20 cellular contexts compared by ENCODE assay signal in the genomic region with DNA sequence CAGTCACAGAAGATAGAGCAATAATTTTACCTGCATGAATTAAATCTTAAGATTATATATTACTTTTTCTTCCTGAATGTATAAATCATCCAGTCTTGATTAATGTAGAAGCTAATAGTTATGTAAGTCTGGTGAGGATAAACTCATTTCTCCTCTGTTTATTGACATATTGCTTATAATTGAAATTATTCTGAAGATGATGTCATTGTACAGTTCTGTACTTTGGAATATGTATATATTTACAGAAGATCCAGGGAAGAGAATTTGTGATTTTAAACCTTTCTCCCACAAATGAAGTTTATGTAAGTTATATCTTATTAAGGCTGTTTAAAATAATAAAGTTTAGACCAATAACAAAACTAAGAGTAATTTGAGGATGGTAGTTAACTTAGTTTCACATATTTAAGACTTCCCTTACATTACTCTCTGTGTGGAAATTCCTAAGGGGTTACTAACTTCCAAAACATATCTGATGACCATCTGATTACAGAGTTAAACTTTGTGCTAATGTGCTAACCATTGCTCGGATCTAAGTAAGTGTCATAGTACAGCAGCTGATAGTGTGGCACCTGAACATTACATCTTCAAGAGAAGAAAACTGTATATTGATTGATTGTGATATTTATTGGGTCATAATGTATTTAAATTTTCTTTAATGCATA.
DNase-seq lines count a peak whose midpoint lies in the region; ATAC-seq, FAIRE-seq and TF ChIP-seq lines count a peak whose summit lies in the region.
"Had no signal": no experiment of that assay in that cellular context is flagged by ENCODE, and none has a peak within 500 bp of the region (broad histone marks: within the 10 kb centered on the region; RNA-seq: fewer than 3 reads in every experiment).

No MANE protein-coding gene starts in this region.

- H3K9me3 ChIP-seq in IMR-90 (ENCODE audit: control insufficient read depth, insufficient read depth, low read length) (no peaks in the 10 kb centered on the region), GM12878 (replicated peaks; ENCODE audit: control insufficient read depth, insufficient read depth, low read length) (no peaks in the 10 kb centered on the region)
- H3K9me3 ChIP-seq in CD8-positive, alpha-beta memory T cell (ENCODE audit: low read length) = no peaks in the 10 kb centered on the region
- H3K9me3 ChIP-seq: HAP-1 had no signal

- no peak overlapping the region for H3K9ac ChIP-seq in IMR-90 (ENCODE audit: low read depth, low read length)
- no peak overlapping the region for H3K9ac ChIP-seq in GM12878 (ENCODE audit: control insufficient read depth, insufficient read depth, low read length)

- H3K4me3 Mint-ChIP-seq in CD8-positive, alpha-beta memory T cell = no peak overlapping the region
- H3K4me3 Mint-ChIP-seq in activated CD8-positive, alpha-beta T cell treated with anti-CD3 and anti-CD28 coated beads for 36 hours = no peak overlapping the region
- H3K4me3 Mint-ChIP-seq: activated naive CD8-positive, alpha-beta T cell treated with anti-CD3 and anti-CD28 coated beads for 36 hours; activated T-cell treated with anti-CD3 and anti-CD28 coated beads, Interleukin-2, amount 50 U/mL, for 4 hours; central memory CD8-positive, alpha-beta T cell; immature natural killer cell; neural crest cell had no signal

- CTCF ChIA-PET in IMR-90 (lab: Yijun Ruan, JAX) = interaction anchor here (1.1 kb wide), 1 partner anchor 10 kb away, joined by 7 read pairs; no protein-coding TSS in a partner anchor
- CTCF ChIA-PET in GM12878 (lab: Yijun Ruan, JAX) = interaction anchor here (0.6 to 1.0 kb wide), 3 partner anchors 9 to 265 kb away, joined by 3 to 4 read pairs (median 3); no protein-coding TSS in a partner anchor
- CTCF ChIA-PET in CD8-positive, alpha-beta memory T cell (lab: Charles Lee) = no interaction called here
- CTCF ChIA-PET in activated CD8-positive, alpha-beta T cell treated with anti-CD3 and anti-CD28 coated beads for 36 hours (lab: Charles Lee) = interaction anchor here (1.1 to 1.2 kb wide), 2 partner anchors 11 to 12 kb away, joined by 3 to 5 read pairs; no protein-coding TSS in a partner anchor

- H4K8ac ChIP-seq in IMR-90 (ENCODE audit: low read depth in 2 of 2, low read length in 2 of 2) = no peak overlapping the region

- no peak for TF ChIP-seq EP300 in GM12878 (IDR thresholded peaks at IDR 0.05; ENCODE audit: borderline replicate concordance in 1 of 2, control insufficient read depth in 1 of 2, low read depth in 2 of 2, low read length in 2 of 2)

- ATAC-seq in IMR-90 (ENCODE audit: low read depth) = peak; percentile 91
- ATAC-seq in GM12878 = no peak
- ATAC-seq in foreskin keratinocyte = peak; percentile 48
- ATAC-seq in HG02588 (IDR thresholded peaks at IDR 0.05; ENCODE audit: unreplicated experiment) = no peak
- ATAC-seq in activated CD8-positive, alpha-beta T cell treated with anti-CD3 and anti-CD28 coated beads for 36 hours = no peak
- ATAC-seq: activated T-cell treated with anti-CD3 and anti-CD28 coated beads, Interleukin-2, amount 50 U/mL, for 4 hours had no signal

- no peak for TF ChIP-seq POLR2A in IMR-90 (IDR thresholded peaks at IDR 0.05; ENCODE audit: low read depth, low read length)
- TF ChIP-seq POLR2A in GM12878 (IDR thresholded peaks at IDR 0.05; ENCODE audit: low read depth, low read length) = no peak

- no peak overlapping the region for H3K4me2 ChIP-seq in IMR-90 (ENCODE audit: low read depth, low read length)
- no peak overlapping the region for H3K4me2 ChIP-seq in GM12878 (ENCODE audit: control insufficient read depth, insufficient read depth)

- no peaks in the 10 kb centered on the region for H3K79me2 ChIP-seq in GM12878 (ENCODE audit: control insufficient read depth, insufficient read depth, low read length)

- no peak overlapping the region for H3K14ac ChIP-seq in IMR-90 (replicated peaks; ENCODE audit: low read depth, low read length)

- peak overlapping the region in 1 of 8 donors; percentile 24 for H3K27ac Mint-ChIP-seq in CD8-positive, alpha-beta memory T cell
- no peak overlapping the region for H3K27ac Mint-ChIP-seq in activated CD8-positive, alpha-beta T cell treated with anti-CD3 and anti-CD28 coated beads for 36 hours
- H3K27ac Mint-ChIP-seq: activated naive CD8-positive, alpha-beta T cell treated with anti-CD3 and anti-CD28 coated beads for 36 hours had no signal

- DNase-seq in AG10803 (ENCODE audit: low read depth) (peak; percentile 51), IMR-90 (peak; percentile 80), GM12878 (ENCODE audit: low read depth, low spot score) (no peak), foreskin keratinocyte (peak in 1 of 2 donors; percentile 37), activated T-cell treated with anti-CD3 and anti-CD28 coated beads for 4 hours (no peak)
- no peak for DNase-seq in CD8-positive, alpha-beta memory T cell
- DNase-seq in activated CD8-positive, alpha-beta T cell treated with anti-CD3 and anti-CD28 coated beads for 36 hours = no peak
- DNase-seq: activated naive CD8-positive, alpha-beta T cell treated with anti-CD3 and anti-CD28 coated beads for 36 hours; activated T-cell treated with anti-CD3 and anti-CD28 coated beads, Interleukin-2, amount 50 U/mL, for 4 hours; GDM1; glutamatergic neuron; immature natural killer cell; mesendoderm; NCI-H1048; NCI-H2081 treated with DMSO at 0.1 percent for 48 hours; NCI-H69 had no signal

- H2BK120ac ChIP-seq in IMR-90 (ENCODE audit: low read depth, low read length) = no peak overlapping the region

- peak overlapping the region; percentile 35 for H2BK5ac ChIP-seq in IMR-90 (ENCODE audit: low read depth, low read length, poor library complexity, severe bottlenecking)

- H4K5ac ChIP-seq in IMR-90 (ENCODE audit: low read depth, low read length) = no peak overlapping the region

- SMC1A ChIA-PET in GM12878 (lab: Charles Lee; ENCODE audit: uncharacterized antibody, unreplicated experiment) = no interaction called here

- no peaks in the 10 kb centered on the region for H3K27me3 ChIP-seq in IMR-90 (ENCODE audit: control insufficient read depth, insufficient read depth, low read length)
- no peaks in the 10 kb centered on the region for H3K27me3 ChIP-seq in GM12878 (replicated peaks in 1 of 2; ENCODE audit: control insufficient read depth in 2 of 2, insufficient read depth in 2 of 2, low read length in 1 of 2)
- H3K27me3 ChIP-seq in foreskin keratinocyte = no peaks in the 10 kb centered on the region
- no peaks in the 10 kb centered on the region for H3K27me3 ChIP-seq in CD8-positive, alpha-beta memory T cell (ENCODE audit: insufficient read depth, low read length, poor library complexity, severe bottlenecking)

- BruUV-seq in IMR-90 (replicated peaks; lab: Mats Ljungman, UMichigan) (no TSS peak), GM12878 (replicated peaks; lab: Mats Ljungman, UMichigan) (TSS peak; percentile 3)

- 0% methylated on average over 1 of the region's 1 CpG; no CpG with 5 or more reads in 1 of the 2 experiments for WGBS in IMR-90 (ENCODE audit: extremely low coverage in 2 of 2, insufficient read length in 1 of 2), 2 experiments
- WGBS in GM12878 (ENCODE audit: insufficient coverage, insufficient replicate concordance, low lambda C conversion rate, missing lambda C conversion rate) = 100% methylated on average over 1 of the region's 1 CpG

- H3K36me3 ChIP-seq in IMR-90 (ENCODE audit: control insufficient read depth, insufficient read depth, low read length) = peaks cover 34% of the 10 kb centered on the region
- H3K36me3 ChIP-seq in GM12878 (ENCODE audit: control insufficient read depth in 2 of 2, insufficient read depth in 2 of 2, low read length in 1 of 2) = peaks cover 4 to 10% of the 10 kb centered on the region in 2 experiments; a peak in 3 of 4 replicates
- no peaks in the 10 kb centered on the region for H3K36me3 ChIP-seq in CD8-positive, alpha-beta memory T cell (ENCODE audit: insufficient read depth, low read length)

- H3K18ac ChIP-seq in IMR-90 (ENCODE audit: low read depth, low read length) = no peak overlapping the region

- H3K4me1 Mint-ChIP-seq in CD8-positive, alpha-beta memory T cell = peaks cover 0 to 9% (median 3%) of the 10 kb centered on the region in 3 donors
- no peaks in the 10 kb centered on the region for H3K4me1 Mint-ChIP-seq in activated CD8-positive, alpha-beta T cell treated with anti-CD3 and anti-CD28 coated beads for 36 hours (ENCODE audit: low read depth)
- H3K4me1 Mint-ChIP-seq: activated naive CD8-positive, alpha-beta T cell treated with anti-CD3 and anti-CD28 coated beads for 36 hours; neural crest cell had no signal

- FAIRE-seq in GM12878 (lab: Jason Lieb, UNC) = no peak

- H3K56ac ChIP-seq in IMR-90 (ENCODE audit: extremely low read depth, insufficient read depth, low read length) = no peak overlapping the region

- H3K27me3 Mint-ChIP-seq in CD8-positive, alpha-beta memory T cell = peaks cover 0 to 1% of the 10 kb centered on the region in 2 donors
- H3K27me3 Mint-ChIP-seq in activated CD8-positive, alpha-beta T cell treated with anti-CD3 and anti-CD28 coated beads for 36 hours = no peaks in the 10 kb centered on the region
- H3K27me3 Mint-ChIP-seq: activated naive CD8-positive, alpha-beta T cell treated with anti-CD3 and anti-CD28 coated beads for 36 hours; central memory CD8-positive, alpha-beta T cell had no signal

- no peak overlapping the region for H3K4me3 ChIP-seq in AG10803 (ENCODE audit: low read length)
- H3K4me3 ChIP-seq in IMR-90 (ENCODE audit: insufficient read depth, low read depth, low read length) = no peak overlapping the region
- no peak overlapping the region for H3K4me3 ChIP-seq in GM12878
- H3K4me3 ChIP-seq in CD8-positive, alpha-beta memory T cell (ENCODE audit: low read length) = no peak overlapping the region
- H3K4me3 ChIP-seq: HAP-1 had no signal

- H3K27ac ChIP-seq in IMR-90 (ENCODE audit: insufficient read depth, low read length) (no peak overlapping the region), GM12878 (ENCODE audit: control insufficient read depth, insufficient read depth) (no peak overlapping the region), foreskin keratinocyte (no peak overlapping the region)
- no peak overlapping the region for H3K27ac ChIP-seq in CD8-positive, alpha-beta memory T cell (ENCODE audit: low read depth, low read length)

- H2AFZ ChIP-seq in IMR-90 (replicated peaks; ENCODE audit: low read length, poor library complexity) (no peak overlapping the region), GM12878 (ENCODE audit: control insufficient read depth, low read depth, low read length) (no peak overlapping the region)

- no peak overlapping the region for H2BK15ac ChIP-seq in IMR-90 (ENCODE audit: low read depth, low read length)

- peaks cover 0 to 75% (median 26%) of the 10 kb centered on the region in 3 donors for H3K36me3 Mint-ChIP-seq in CD8-positive, alpha-beta memory T cell
- H3K36me3 Mint-ChIP-seq in activated CD8-positive, alpha-beta T cell treated with anti-CD3 and anti-CD28 coated beads for 36 hours (ENCODE audit: low read depth) = peaks cover 51% of the 10 kb centered on the region

- no peak overlapping the region for H4K91ac ChIP-seq in IMR-90 (ENCODE audit: insufficient read depth, low read depth, low read length)

- H4K20me1 ChIP-seq in IMR-90 (ENCODE audit: insufficient read depth, low read length) (peaks cover 4% of the 10 kb centered on the region; the same call in 1 of the 2 replicates), GM12878 (ENCODE audit: control insufficient read depth, insufficient read depth) (no peaks in the 10 kb centered on the region)

- dilution Hi-C loops in IMR-90 (cut with HindIII; ENCODE audit: low sequenced_read_pairs, unreplicated experiment) = no loop called here

- RAD21 ChIA-PET in GM12878 (lab: Charles Lee; ENCODE audit: unreplicated experiment) = no interaction called here

- intact Hi-C loops in IMR-90 (cut with micrococcal nuclease) (no loop called here), GM12878 (cut with micrococcal nuclease; ENCODE audit: unreplicated experiment) (no loop called here)
- intact Hi-C loops in activated CD8-positive, alpha-beta T cell treated with anti-CD3 and anti-CD28 coated beads for 36 hours (cut with micrococcal nuclease) = no loop called here

- H3K4me1 ChIP-seq in IMR-90 (ENCODE audit: control insufficient read depth, insufficient read depth, low read length) (no peaks in the 10 kb centered on the region), GM12878 (ENCODE audit: control insufficient read depth, insufficient read depth, low read length) (no peaks in the 10 kb centered on the region), foreskin keratinocyte (peaks cover 9% of the 10 kb centered on the region)
- no peaks in the 10 kb centered on the region for H3K4me1 ChIP-seq in CD8-positive, alpha-beta memory T cell (ENCODE audit: insufficient read depth, low read length)
- H3K4me1 ChIP-seq: HAP-1 had no signal

- TF ChIP-seq RAD21 in IMR-90 (IDR thresholded peaks at IDR 0.05; ENCODE audit: low read length) (no peak), GM12878 (IDR thresholded peaks at IDR 0.05; ENCODE audit: insufficient read depth, low read depth, low read length) (no peak)

- in situ Hi-C loops in IMR-90 (cut with MboI; ENCODE audit: low sequenced_read_pairs) (no loop called here), GM12878 (cut with MboI) (no loop called here)

- no peaks in the 10 kb centered on the region for H3K9me3 Mint-ChIP-seq in CD8-positive, alpha-beta memory T cell
- no peaks in the 10 kb centered on the region for H3K9me3 Mint-ChIP-seq in activated CD8-positive, alpha-beta T cell treated with anti-CD3 and anti-CD28 coated beads for 36 hours
- H3K9me3 Mint-ChIP-seq: activated naive CD8-positive, alpha-beta T cell treated with anti-CD3 and anti-CD28 coated beads for 36 hours; activated T-cell treated with anti-CD3 and anti-CD28 coated beads, Interleukin-2, amount 50 U/mL, for 4 hours; central memory CD8-positive, alpha-beta T cell; immature natural killer cell; neural crest cell had no signal

- H2AK9ac ChIP-seq in IMR-90 (replicated peaks; ENCODE audit: low read depth, low read length, poor library complexity) = no peak overlapping the region

- no peak overlapping the region for H3K23ac ChIP-seq in IMR-90 (ENCODE audit: low read depth, low read length)

- POLR2A ChIA-PET in IMR-90 (lab: Charles Lee; ENCODE audit: unreplicated experiment) = no interaction called here
- POLR2A ChIA-PET in GM12878 (lab: Charles Lee) = no interaction called here
- POLR2A ChIA-PET in CD8-positive, alpha-beta memory T cell (lab: Charles Lee) = no interaction called here
- POLR2A ChIA-PET in activated CD8-positive, alpha-beta T cell treated with anti-CD3 and anti-CD28 coated beads for 36 hours (lab: Charles Lee) = no interaction called here

- H3K79me1 ChIP-seq in IMR-90 (ENCODE audit: low read depth in 1 of 2, low read length in 2 of 2) = peaks cover 18 to 56% of the 10 kb centered on the region in 2 experiments

- no peak overlapping the region for H2BK20ac ChIP-seq in IMR-90 (ENCODE audit: low read depth, low read length)

- H3K9me1 ChIP-seq in IMR-90 (ENCODE audit: insufficient read depth, low read length) = peaks cover 17% of the 10 kb centered on the region

- H3K4ac ChIP-seq in IMR-90 (ENCODE audit: low read depth, low read length) = no peak overlapping the region

- TF ChIP-seq CTCF in AG10803 (conservative IDR thresholded peaks at IDR 0.05; ENCODE audit: low read length) = no peak
- no peak for TF ChIP-seq CTCF in IMR-90 (conservative IDR thresholded peaks at IDR 0.05; ENCODE audit: low read depth, low read length)
- no peak for TF ChIP-seq CTCF in GM12878 (IDR thresholded peaks at IDR 0.05 in 2 of 3, conservative IDR thresholded peaks at IDR 0.05 in 1 of 3; ENCODE audit: control insufficient read depth in 2 of 3, extremely low read depth in 1 of 3, insufficient read depth in 1 of 3, low read depth in 3 of 3, low read length in 3 of 3)
- TF ChIP-seq CTCF in foreskin keratinocyte (conservative IDR thresholded peaks at IDR 0.05) = no peak
- no peak for TF ChIP-seq CTCF in activated CD8-positive, alpha-beta T cell treated with anti-CD3 and anti-CD28 coated beads for 36 hours (IDR thresholded peaks at IDR 0.05)

- H2AK5ac ChIP-seq in IMR-90 (ENCODE audit: low read depth, low read length) = no peak overlapping the region

Comparison
In these comparisons a context has a peak if more than half of its experiments do, and no peak if none do; other contexts are left out.
1. DNase-seq: peak in AG10803 (single experiment) and IMR-90 (single experiment); none in GM12878 (single experiment), CD8-positive, alpha-beta memory T cell (0 of 5), activated CD8-positive, alpha-beta T cell treated with anti-CD3 and anti-CD28 coated beads for 36 hours (single experiment) and activated T-cell treated with anti-CD3 and anti-CD28 coated beads for 4 hours (single experiment).
2. ATAC-seq: peak in IMR-90 (single experiment) and foreskin keratinocyte (single experiment); none in GM12878 (single experiment), HG02588 (single experiment) and activated CD8-positive, alpha-beta T cell treated with anti-CD3 and anti-CD28 coated beads for 36 hours (single experiment).